ENCODE assay signal across 2 cellular contexts in genomic region chr9:113591899-113592625, GRCh38.
TF ChIP-seq lines count a peak whose summit lies in the region.

No MANE protein-coding gene starts in this region.

TF ChIP-seq in HCT116, 20 proteins besides CTCF, POLR2A, EP300 and RAD21 (continued from another document):
- TF ChIP-seq, protein P1, sequence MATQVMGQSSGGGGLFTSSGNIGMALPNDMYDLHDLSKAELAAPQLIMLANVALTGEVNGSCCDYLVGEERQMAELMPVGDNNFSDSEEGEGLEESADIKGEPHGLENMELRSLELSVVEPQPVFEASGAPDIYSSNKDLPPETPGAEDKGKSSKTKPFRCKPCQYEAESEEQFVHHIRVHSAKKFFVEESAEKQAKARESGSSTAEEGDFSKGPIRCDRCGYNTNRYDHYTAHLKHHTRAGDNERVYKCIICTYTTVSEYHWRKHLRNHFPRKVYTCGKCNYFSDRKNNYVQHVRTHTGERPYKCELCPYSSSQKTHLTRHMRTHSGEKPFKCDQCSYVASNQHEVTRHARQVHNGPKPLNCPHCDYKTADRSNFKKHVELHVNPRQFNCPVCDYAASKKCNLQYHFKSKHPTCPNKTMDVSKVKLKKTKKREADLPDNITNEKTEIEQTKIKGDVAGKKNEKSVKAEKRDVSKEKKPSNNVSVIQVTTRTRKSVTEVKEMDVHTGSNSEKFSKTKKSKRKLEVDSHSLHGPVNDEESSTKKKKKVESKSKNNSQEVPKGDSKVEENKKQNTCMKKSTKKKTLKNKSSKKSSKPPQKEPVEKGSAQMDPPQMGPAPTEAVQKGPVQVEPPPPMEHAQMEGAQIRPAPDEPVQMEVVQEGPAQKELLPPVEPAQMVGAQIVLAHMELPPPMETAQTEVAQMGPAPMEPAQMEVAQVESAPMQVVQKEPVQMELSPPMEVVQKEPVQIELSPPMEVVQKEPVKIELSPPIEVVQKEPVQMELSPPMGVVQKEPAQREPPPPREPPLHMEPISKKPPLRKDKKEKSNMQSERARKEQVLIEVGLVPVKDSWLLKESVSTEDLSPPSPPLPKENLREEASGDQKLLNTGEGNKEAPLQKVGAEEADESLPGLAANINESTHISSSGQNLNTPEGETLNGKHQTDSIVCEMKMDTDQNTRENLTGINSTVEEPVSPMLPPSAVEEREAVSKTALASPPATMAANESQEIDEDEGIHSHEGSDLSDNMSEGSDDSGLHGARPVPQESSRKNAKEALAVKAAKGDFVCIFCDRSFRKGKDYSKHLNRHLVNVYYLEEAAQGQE (IDR thresholded peaks at IDR 0.05; ENCODE audit: low read depth), result no peak
- TF ChIP-seq ELF1 (IDR thresholded peaks at IDR 0.05; ENCODE audit: borderline replicate concordance, low read depth), result no peak
- no peak for TF ChIP-seq MAX (IDR thresholded peaks at IDR 0.05)
- TF ChIP-seq ATF3 (IDR thresholded peaks at IDR 0.05), result no peak
- TF ChIP-seq FOSL1 (IDR thresholded peaks at IDR 0.05; ENCODE audit: low read depth), result no peak
- no peak for TF ChIP-seq YY1 (IDR thresholded peaks at IDR 0.05; ENCODE audit: extremely low read depth, insufficient replicate concordance, low read depth, low read length)
- TF ChIP-seq EGR1 (IDR thresholded peaks at IDR 0.05; ENCODE audit: low read depth), result no peak
- TF ChIP-seq CEBPB (IDR thresholded peaks at IDR 0.05; ENCODE audit: low read depth), result no peak
- no peak for TF ChIP-seq SP1 (IDR thresholded peaks at IDR 0.05; ENCODE audit: low read depth)
- no peak for TF ChIP-seq SRF (IDR thresholded peaks at IDR 0.05; ENCODE audit: low read depth)
- TF ChIP-seq ZBTB33 (IDR thresholded peaks at IDR 0.05; ENCODE audit: extremely low read depth, insufficient replicate concordance, low read length), result no peak

TF ChIP-seq in K562, 482 proteins besides CTCF, POLR2A, EP300 and RAD21 (continued from another document):
- TF ChIP-seq, protein P2, sequence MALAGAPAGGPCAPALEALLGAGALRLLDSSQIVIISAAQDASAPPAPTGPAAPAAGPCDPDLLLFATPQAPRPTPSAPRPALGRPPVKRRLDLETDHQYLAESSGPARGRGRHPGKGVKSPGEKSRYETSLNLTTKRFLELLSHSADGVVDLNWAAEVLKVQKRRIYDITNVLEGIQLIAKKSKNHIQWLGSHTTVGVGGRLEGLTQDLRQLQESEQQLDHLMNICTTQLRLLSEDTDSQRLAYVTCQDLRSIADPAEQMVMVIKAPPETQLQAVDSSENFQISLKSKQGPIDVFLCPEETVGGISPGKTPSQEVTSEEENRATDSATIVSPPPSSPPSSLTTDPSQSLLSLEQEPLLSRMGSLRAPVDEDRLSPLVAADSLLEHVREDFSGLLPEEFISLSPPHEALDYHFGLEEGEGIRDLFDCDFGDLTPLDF (CRISPR knock-in tag; IDR thresholded peaks at IDR 0.05), result no peak
- TF ChIP-seq, protein P3, sequence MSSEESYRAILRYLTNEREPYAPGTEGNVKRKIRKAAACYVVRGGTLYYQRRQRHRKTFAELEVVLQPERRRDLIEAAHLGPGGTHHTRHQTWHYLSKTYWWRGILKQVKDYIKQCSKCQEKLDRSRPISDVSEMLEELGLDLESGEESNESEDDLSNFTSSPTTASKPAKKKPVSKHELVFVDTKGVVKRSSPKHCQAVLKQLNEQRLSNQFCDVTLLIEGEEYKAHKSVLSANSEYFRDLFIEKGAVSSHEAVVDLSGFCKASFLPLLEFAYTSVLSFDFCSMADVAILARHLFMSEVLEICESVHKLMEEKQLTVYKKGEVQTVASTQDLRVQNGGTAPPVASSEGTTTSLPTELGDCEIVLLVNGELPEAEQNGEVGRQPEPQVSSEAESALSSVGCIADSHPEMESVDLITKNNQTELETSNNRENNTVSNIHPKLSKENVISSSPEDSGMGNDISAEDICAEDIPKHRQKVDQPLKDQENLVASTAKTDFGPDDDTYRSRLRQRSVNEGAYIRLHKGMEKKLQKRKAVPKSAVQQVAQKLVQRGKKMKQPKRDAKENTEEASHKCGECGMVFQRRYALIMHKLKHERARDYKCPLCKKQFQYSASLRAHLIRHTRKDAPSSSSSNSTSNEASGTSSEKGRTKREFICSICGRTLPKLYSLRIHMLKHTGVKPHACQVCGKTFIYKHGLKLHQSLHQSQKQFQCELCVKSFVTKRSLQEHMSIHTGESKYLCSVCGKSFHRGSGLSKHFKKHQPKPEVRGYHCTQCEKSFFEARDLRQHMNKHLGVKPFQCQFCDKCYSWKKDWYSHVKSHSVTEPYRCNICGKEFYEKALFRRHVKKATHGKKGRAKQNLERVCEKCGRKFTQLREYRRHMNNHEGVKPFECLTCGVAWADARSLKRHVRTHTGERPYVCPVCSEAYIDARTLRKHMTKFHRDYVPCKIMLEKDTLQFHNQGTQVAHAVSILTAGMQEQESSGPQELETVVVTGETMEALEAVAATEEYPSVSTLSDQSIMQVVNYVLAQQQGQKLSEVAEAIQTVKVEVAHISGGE (CRISPR knock-in tag; IDR thresholded peaks at IDR 0.05), result no peak
- TF ChIP-seq, protein P4, sequence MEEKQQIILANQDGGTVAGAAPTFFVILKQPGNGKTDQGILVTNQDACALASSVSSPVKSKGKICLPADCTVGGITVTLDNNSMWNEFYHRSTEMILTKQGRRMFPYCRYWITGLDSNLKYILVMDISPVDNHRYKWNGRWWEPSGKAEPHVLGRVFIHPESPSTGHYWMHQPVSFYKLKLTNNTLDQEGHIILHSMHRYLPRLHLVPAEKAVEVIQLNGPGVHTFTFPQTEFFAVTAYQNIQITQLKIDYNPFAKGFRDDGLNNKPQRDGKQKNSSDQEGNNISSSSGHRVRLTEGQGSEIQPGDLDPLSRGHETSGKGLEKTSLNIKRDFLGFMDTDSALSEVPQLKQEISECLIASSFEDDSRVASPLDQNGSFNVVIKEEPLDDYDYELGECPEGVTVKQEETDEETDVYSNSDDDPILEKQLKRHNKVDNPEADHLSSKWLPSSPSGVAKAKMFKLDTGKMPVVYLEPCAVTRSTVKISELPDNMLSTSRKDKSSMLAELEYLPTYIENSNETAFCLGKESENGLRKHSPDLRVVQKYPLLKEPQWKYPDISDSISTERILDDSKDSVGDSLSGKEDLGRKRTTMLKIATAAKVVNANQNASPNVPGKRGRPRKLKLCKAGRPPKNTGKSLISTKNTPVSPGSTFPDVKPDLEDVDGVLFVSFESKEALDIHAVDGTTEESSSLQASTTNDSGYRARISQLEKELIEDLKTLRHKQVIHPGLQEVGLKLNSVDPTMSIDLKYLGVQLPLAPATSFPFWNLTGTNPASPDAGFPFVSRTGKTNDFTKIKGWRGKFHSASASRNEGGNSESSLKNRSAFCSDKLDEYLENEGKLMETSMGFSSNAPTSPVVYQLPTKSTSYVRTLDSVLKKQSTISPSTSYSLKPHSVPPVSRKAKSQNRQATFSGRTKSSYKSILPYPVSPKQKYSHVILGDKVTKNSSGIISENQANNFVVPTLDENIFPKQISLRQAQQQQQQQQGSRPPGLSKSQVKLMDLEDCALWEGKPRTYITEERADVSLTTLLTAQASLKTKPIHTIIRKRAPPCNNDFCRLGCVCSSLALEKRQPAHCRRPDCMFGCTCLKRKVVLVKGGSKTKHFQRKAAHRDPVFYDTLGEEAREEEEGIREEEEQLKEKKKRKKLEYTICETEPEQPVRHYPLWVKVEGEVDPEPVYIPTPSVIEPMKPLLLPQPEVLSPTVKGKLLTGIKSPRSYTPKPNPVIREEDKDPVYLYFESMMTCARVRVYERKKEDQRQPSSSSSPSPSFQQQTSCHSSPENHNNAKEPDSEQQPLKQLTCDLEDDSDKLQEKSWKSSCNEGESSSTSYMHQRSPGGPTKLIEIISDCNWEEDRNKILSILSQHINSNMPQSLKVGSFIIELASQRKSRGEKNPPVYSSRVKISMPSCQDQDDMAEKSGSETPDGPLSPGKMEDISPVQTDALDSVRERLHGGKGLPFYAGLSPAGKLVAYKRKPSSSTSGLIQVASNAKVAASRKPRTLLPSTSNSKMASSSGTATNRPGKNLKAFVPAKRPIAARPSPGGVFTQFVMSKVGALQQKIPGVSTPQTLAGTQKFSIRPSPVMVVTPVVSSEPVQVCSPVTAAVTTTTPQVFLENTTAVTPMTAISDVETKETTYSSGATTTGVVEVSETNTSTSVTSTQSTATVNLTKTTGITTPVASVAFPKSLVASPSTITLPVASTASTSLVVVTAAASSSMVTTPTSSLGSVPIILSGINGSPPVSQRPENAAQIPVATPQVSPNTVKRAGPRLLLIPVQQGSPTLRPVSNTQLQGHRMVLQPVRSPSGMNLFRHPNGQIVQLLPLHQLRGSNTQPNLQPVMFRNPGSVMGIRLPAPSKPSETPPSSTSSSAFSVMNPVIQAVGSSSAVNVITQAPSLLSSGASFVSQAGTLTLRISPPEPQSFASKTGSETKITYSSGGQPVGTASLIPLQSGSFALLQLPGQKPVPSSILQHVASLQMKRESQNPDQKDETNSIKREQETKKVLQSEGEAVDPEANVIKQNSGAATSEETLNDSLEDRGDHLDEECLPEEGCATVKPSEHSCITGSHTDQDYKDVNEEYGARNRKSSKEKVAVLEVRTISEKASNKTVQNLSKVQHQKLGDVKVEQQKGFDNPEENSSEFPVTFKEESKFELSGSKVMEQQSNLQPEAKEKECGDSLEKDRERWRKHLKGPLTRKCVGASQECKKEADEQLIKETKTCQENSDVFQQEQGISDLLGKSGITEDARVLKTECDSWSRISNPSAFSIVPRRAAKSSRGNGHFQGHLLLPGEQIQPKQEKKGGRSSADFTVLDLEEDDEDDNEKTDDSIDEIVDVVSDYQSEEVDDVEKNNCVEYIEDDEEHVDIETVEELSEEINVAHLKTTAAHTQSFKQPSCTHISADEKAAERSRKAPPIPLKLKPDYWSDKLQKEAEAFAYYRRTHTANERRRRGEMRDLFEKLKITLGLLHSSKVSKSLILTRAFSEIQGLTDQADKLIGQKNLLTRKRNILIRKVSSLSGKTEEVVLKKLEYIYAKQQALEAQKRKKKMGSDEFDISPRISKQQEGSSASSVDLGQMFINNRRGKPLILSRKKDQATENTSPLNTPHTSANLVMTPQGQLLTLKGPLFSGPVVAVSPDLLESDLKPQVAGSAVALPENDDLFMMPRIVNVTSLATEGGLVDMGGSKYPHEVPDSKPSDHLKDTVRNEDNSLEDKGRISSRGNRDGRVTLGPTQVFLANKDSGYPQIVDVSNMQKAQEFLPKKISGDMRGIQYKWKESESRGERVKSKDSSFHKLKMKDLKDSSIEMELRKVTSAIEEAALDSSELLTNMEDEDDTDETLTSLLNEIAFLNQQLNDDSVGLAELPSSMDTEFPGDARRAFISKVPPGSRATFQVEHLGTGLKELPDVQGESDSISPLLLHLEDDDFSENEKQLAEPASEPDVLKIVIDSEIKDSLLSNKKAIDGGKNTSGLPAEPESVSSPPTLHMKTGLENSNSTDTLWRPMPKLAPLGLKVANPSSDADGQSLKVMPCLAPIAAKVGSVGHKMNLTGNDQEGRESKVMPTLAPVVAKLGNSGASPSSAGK (IDR thresholded peaks at IDR 0.05), result no peak
- TF ChIP-seq TOE1 (IDR thresholded peaks at IDR 0.05; ENCODE audit: borderline replicate concordance), result no peak
- TF ChIP-seq TOE1 (CRISPR knock-in tag; IDR thresholded peaks at IDR 0.05; ENCODE audit: borderline replicate concordance, low read depth), result no peak
- TF ChIP-seq CREBBP (IDR thresholded peaks at IDR 0.05; ENCODE audit: low read depth, low read length), result no peak
- no peak for TF ChIP-seq SIX5 (IDR thresholded peaks at IDR 0.05; ENCODE audit: borderline replicate concordance in 1 of 2, insufficient read depth in 1 of 2, low read depth in 1 of 2, low read length in 2 of 2)
- TF ChIP-seq ZNF24 (IDR thresholded peaks at IDR 0.05), result no peak
- TF ChIP-seq NFATC3 (IDR thresholded peaks at IDR 0.05), result no peak
- no peak for TF ChIP-seq KDM4B (IDR thresholded peaks at IDR 0.05; ENCODE audit: borderline replicate concordance in 2 of 2, low read depth in 1 of 2)
- TF ChIP-seq, protein P5, sequence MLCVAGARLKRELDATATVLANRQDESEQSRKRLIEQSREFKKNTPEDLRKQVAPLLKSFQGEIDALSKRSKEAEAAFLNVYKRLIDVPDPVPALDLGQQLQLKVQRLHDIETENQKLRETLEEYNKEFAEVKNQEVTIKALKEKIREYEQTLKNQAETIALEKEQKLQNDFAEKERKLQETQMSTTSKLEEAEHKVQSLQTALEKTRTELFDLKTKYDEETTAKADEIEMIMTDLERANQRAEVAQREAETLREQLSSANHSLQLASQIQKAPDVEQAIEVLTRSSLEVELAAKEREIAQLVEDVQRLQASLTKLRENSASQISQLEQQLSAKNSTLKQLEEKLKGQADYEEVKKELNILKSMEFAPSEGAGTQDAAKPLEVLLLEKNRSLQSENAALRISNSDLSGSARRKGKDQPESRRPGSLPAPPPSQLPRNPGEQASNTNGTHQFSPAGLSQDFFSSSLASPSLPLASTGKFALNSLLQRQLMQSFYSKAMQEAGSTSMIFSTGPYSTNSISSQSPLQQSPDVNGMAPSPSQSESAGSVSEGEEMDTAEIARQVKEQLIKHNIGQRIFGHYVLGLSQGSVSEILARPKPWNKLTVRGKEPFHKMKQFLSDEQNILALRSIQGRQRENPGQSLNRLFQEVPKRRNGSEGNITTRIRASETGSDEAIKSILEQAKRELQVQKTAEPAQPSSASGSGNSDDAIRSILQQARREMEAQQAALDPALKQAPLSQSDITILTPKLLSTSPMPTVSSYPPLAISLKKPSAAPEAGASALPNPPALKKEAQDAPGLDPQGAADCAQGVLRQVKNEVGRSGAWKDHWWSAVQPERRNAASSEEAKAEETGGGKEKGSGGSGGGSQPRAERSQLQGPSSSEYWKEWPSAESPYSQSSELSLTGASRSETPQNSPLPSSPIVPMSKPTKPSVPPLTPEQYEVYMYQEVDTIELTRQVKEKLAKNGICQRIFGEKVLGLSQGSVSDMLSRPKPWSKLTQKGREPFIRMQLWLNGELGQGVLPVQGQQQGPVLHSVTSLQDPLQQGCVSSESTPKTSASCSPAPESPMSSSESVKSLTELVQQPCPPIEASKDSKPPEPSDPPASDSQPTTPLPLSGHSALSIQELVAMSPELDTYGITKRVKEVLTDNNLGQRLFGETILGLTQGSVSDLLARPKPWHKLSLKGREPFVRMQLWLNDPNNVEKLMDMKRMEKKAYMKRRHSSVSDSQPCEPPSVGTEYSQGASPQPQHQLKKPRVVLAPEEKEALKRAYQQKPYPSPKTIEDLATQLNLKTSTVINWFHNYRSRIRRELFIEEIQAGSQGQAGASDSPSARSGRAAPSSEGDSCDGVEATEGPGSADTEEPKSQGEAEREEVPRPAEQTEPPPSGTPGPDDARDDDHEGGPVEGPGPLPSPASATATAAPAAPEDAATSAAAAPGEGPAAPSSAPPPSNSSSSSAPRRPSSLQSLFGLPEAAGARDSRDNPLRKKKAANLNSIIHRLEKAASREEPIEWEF (CRISPR knock-in tag; IDR thresholded peaks at IDR 0.05), result no peak
- no peak for TF ChIP-seq FUS (optimal IDR thresholded peaks at IDR 0.05; ENCODE audit: low read depth, low read length)
- TF ChIP-seq E2F5 (CRISPR knock-in tag; IDR thresholded peaks at IDR 0.05), result no peak
- TF ChIP-seq ZKSCAN3 (CRISPR knock-in tag; IDR thresholded peaks at IDR 0.05), result no peak
- no peak for TF ChIP-seq FOXA3 (CRISPR knock-in tag; conservative IDR thresholded peaks at IDR 0.05 in 1 of 2, IDR thresholded peaks at IDR 0.05 in 1 of 2)
- no peak for TF ChIP-seq ATF7 (IDR thresholded peaks at IDR 0.05)
- TF ChIP-seq, protein P6, sequence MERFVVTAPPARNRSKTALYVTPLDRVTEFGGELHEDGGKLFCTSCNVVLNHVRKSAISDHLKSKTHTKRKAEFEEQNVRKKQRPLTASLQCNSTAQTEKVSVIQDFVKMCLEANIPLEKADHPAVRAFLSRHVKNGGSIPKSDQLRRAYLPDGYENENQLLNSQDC (CRISPR knock-in tag; IDR thresholded peaks at IDR 0.05), result no peak
- no peak for TF ChIP-seq ELF2 (CRISPR knock-in tag; IDR thresholded peaks at IDR 0.05)
